16 cellular contexts compared by ENCODE assay signal in the genomic region with DNA sequence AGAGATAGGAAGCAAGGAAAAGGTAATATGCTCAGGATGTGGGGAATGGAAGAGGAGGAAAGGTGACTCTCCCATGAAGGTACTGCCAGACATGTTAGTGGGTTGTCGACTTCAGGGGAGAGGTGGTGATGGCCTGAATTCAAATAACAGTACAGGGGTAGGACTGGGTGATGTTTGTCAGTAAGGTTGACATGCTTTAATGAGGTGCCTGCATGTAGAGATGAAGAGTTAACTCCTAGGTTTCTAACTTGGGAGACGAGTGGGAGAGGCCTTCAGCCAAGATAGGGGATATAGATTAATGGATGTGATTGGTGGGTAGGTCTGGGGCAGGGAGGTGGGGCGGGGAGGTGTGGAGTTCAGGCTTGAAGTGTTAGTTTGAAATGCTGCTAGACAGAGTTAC. TPM values are rescaled to one million over a fixed set of nuclear protein-coding genes. Genes with fewer than 3 reads are reported as not detected.
DNase-seq lines count a peak whose midpoint lies in the region; ATAC-seq, FAIRE-seq and TF ChIP-seq lines count a peak whose summit lies in the region.
"Had no signal": no experiment of that assay in that cellular context is flagged by ENCODE, and none has a peak within 500 bp of the region (broad histone marks: within the 10 kb centered on the region; RNA-seq: fewer than 3 reads in every experiment).

No MANE protein-coding gene starts in this region.

- H2AFZ ChIP-seq in K562 (ENCODE audit: low read depth, low read length) = no peak overlapping the region
- no peak overlapping the region for H2AFZ ChIP-seq in neural progenitor cell (replicated peaks)
- H2AFZ ChIP-seq: GM23248 had no signal

- no peaks in the 10 kb centered on the region for H3K27me3 Mint-ChIP-seq in activated CD4-positive, alpha-beta T cell treated with anti-CD3 and anti-CD28 coated beads, Interleukin-2, amount 10 ng/mL, durations not matched to agents 7 days and 5 days
- H3K27me3 Mint-ChIP-seq in neural progenitor cell (ENCODE audit: insufficient read depth, low read depth) = no peaks in the 10 kb centered on the region

- H3K27ac ChIP-seq in K562 (ENCODE audit: extremely low read depth, low read depth, low read length) (peak overlapping the region; percentile 11; the same call in 1 of the 3 replicates), neural progenitor cell (no peak overlapping the region)
- H3K27ac ChIP-seq: GM23248, SJCRH30, uterus, WERI-Rb-1 had no signal

- peak; percentile 44 for ATAC-seq in K562
- no peak for ATAC-seq in HG03571 (IDR thresholded peaks at IDR 0.05; ENCODE audit: unreplicated experiment)
- ATAC-seq: left ventricle myocardium superior had no signal

- no TSS peak for BruUV-seq in K562 (replicated peaks; lab: Mats Ljungman, UMichigan)

- peaks cover 29% of the 10 kb centered on the region; the same call in 2 of the 3 replicates for H3K36me3 ChIP-seq in K562 (ENCODE audit: control insufficient read depth, insufficient read depth, low read length)
- H3K36me3 ChIP-seq in neural progenitor cell = peaks cover 5% of the 10 kb centered on the region
- H3K36me3 ChIP-seq: SJCRH30, uterus, WERI-Rb-1 had no signal

- H3K9me3 ChIP-seq in K562 (replicated peaks; ENCODE audit: control insufficient read depth, insufficient read depth, low read depth, low read length) = no peaks in the 10 kb centered on the region
- H3K9me3 ChIP-seq in neural progenitor cell (ENCODE audit: low read depth) = no peaks in the 10 kb centered on the region
- H3K9me3 ChIP-seq: SJCRH30, uterus had no signal

- H3K4me1 ChIP-seq in K562 (replicated peaks in 1 of 2; ENCODE audit: control insufficient read depth in 2 of 2, insufficient read depth in 2 of 2, low read length in 2 of 2) = peaks cover 9 to 41% of the 10 kb centered on the region in 2 experiments
- peaks cover 5% of the 10 kb centered on the region for H3K4me1 ChIP-seq in neural progenitor cell
- H3K4me1 ChIP-seq: SJCRH30 had no signal

- TF ChIP-seq CTCF in K562 (IDR thresholded peaks at IDR 0.05 in 2 of 3, conservative IDR thresholded peaks at IDR 0.05 in 1 of 3; ENCODE audit: insufficient read depth in 2 of 3, low read depth in 1 of 3, low read length in 3 of 3) (no peak), neural progenitor cell (IDR thresholded peaks at IDR 0.05) (no peak)

- TF ChIP-seq EP300 in K562 (IDR thresholded peaks at IDR 0.05; ENCODE audit: low read length) = no peak; the same call in 1 of the 2 replicates

- DNase-seq in activated CD4-positive, alpha-beta T cell treated with anti-CD3 and anti-CD28 coated beads, Interleukin-2, amount 10 ng/mL, durations not matched to agents 7 days and 5 days = no peak
- DNase-seq in activated CD4-positive, alpha-beta T cell treated with anti-CD3 and anti-CD28 coated beads for 1 hour = no peak
- DNase-seq in OCI-M1 (lab: John Stamatoyannopoulos, UW) (peak; percentile 24), K562 (ENCODE audit: extremely low read depth in 1 of 4, low spot score in 3 of 4) (peak; percentile 28 to 74 (median 50)), neural progenitor cell (ENCODE audit: low spot score) (no peak), NCI-H1694 (lab: John Stamatoyannopoulos, UW) (no peak), HT-29 (ENCODE audit: low spot score) (no peak)
- DNase-seq: GM23248; left ventricle myocardium superior; NCI-H2171; NK-92 treated with Interleukin-12 subunit alpha and Interleukin-12 subunit beta, amount 100 ng/mL, for 24 hours; SJCRH30; stimulated activated naive CD4-positive, alpha-beta T cell; uterus; WERI-Rb-1 had no signal

- H3K27ac Mint-ChIP-seq in activated CD4-positive, alpha-beta T cell treated with anti-CD3 and anti-CD28 coated beads, Interleukin-2, amount 10 ng/mL, durations not matched to agents 7 days and 5 days = no peak overlapping the region
- no peak overlapping the region for H3K27ac Mint-ChIP-seq in neural progenitor cell

- no peaks in the 10 kb centered on the region for H3K9me1 ChIP-seq in K562 (ENCODE audit: control insufficient read depth, insufficient read depth, low read length)

- no peak for TF ChIP-seq POLR2A in K562 (conservative IDR thresholded peaks at IDR 0.05)

- POLR2A ChIA-PET in activated CD4-positive, alpha-beta T cell treated with anti-CD3 and anti-CD28 coated beads, Interleukin-2, amount 10 ng/mL, durations not matched to agents 7 days and 5 days (lab: Charles Lee) = no interaction called here
- POLR2A ChIA-PET in K562 (lab: Yijun Ruan, JAX) = interaction anchor here (0.6 to 1.9 kb wide), 5 partner anchors 16 to 970 kb away, joined by 3 to 6 read pairs (median 3); no protein-coding TSS in a partner anchor

- in situ Hi-C loops in K562 (cut with MboI) = no loop called here

- H3K4me2 ChIP-seq in K562 (ENCODE audit: insufficient read depth, low read length) (peak overlapping the region; percentile 58), neural progenitor cell (no peak overlapping the region)

- peaks cover 10% of the 10 kb centered on the region for H3K36me3 Mint-ChIP-seq in activated CD4-positive, alpha-beta T cell treated with anti-CD3 and anti-CD28 coated beads, Interleukin-2, amount 10 ng/mL, durations not matched to agents 7 days and 5 days (ENCODE audit: low read depth)
- H3K36me3 Mint-ChIP-seq in neural progenitor cell = peaks cover 3% of the 10 kb centered on the region

- H3K9ac ChIP-seq in K562 (ENCODE audit: insufficient read depth in 1 of 2, low read depth in 2 of 2, low read length in 2 of 2) (no peak overlapping the region), neural progenitor cell (no peak overlapping the region)
- H3K9ac ChIP-seq: GM23248 had no signal

- 0% methylated on average over 3 of the region's 3 CpGs for WGBS in K562 (ENCODE audit: insufficient coverage, low coverage, missing lambda C conversion rate)

- intact Hi-C loops in K562 (cut with micrococcal nuclease) = loop anchor here (10.0 kb wide), 1 partner anchor 824 kb away; a partner anchor contains a TSS

- H4K20me1 ChIP-seq in K562 (replicated peaks; ENCODE audit: control insufficient read depth, insufficient read depth, low read length) (peaks cover 10% of the 10 kb centered on the region; the same call in 1 of the 2 replicates), neural progenitor cell (ENCODE audit: low read depth) (peaks cover 28% of the 10 kb centered on the region)

- H3K4me1 Mint-ChIP-seq in activated CD4-positive, alpha-beta T cell treated with anti-CD3 and anti-CD28 coated beads, Interleukin-2, amount 10 ng/mL, durations not matched to agents 7 days and 5 days = peaks cover 54% of the 10 kb centered on the region
- H3K4me1 Mint-ChIP-seq in neural progenitor cell = peaks cover 25% of the 10 kb centered on the region

- FAIRE-seq in K562 (lab: Jason Lieb, UNC) = no peak

- H3K4me3 ChIP-seq in K562 = no peak overlapping the region; the same call in 1 of the 2 replicates
- no peak overlapping the region for H3K4me3 ChIP-seq in neural progenitor cell
- H3K4me3 ChIP-seq: GM23248, SJCRH30, uterus had no signal

- TF ChIP-seq RAD21 in K562 (CRISPR knock-in tag; conservative IDR thresholded peaks at IDR 0.05 in 1 of 2, IDR thresholded peaks at IDR 0.05 in 1 of 2) = no peak

- CTCF ChIA-PET in activated CD4-positive, alpha-beta T cell treated with anti-CD3 and anti-CD28 coated beads, Interleukin-2, amount 10 ng/mL, durations not matched to agents 7 days and 5 days (lab: Charles Lee) = no interaction called here
- CTCF ChIA-PET in K562 (lab: Yijun Ruan, JAX; ENCODE audit: low intra/inter-chr PET ratio) = no interaction called here

- H3K9me3 Mint-ChIP-seq in activated CD4-positive, alpha-beta T cell treated with anti-CD3 and anti-CD28 coated beads, Interleukin-2, amount 10 ng/mL, durations not matched to agents 7 days and 5 days = no peaks in the 10 kb centered on the region
- H3K9me3 Mint-ChIP-seq in neural progenitor cell = no peaks in the 10 kb centered on the region

- H3K79me2 ChIP-seq in K562 (ENCODE audit: control insufficient read depth, insufficient read depth, low read length) = peaks cover 72% of the 10 kb centered on the region
- peaks cover 71% of the 10 kb centered on the region for H3K79me2 ChIP-seq in neural progenitor cell (ENCODE audit: low read depth)

- H3K4me3 Mint-ChIP-seq in activated CD4-positive, alpha-beta T cell treated with anti-CD3 and anti-CD28 coated beads, Interleukin-2, amount 10 ng/mL, durations not matched to agents 7 days and 5 days = peak overlapping the region; percentile 13
- peak overlapping the region; percentile 9 for H3K4me3 Mint-ChIP-seq in neural progenitor cell

- peaks cover 9% of the 10 kb centered on the region for H3F3A ChIP-seq in neural progenitor cell (ENCODE audit: low read depth)

- H3K27me3 ChIP-seq in K562 (ENCODE audit: control insufficient read depth in 2 of 2, insufficient read depth in 2 of 2, low read length in 2 of 2) (no peaks in the 10 kb centered on the region), neural progenitor cell (no peaks in the 10 kb centered on the region)
- H3K27me3 ChIP-seq: SJCRH30, uterus had no signal

TF ChIP-seq in K562, 482 proteins besides CTCF, POLR2A, EP300 and RAD21 (continues in another document):
- TF ChIP-seq JUND (IDR thresholded peaks at IDR 0.05; ENCODE audit: borderline replicate concordance, low read depth, low read length) = 0 out of 2 replicates have a peak, but pooled peaks have one; percentile 8
- TF ChIP-seq JUND (tag; IDR thresholded peaks at IDR 0.05; ENCODE audit: borderline replicate concordance, low read depth, low read length) = no peak

RNA-seq across cellular contexts. Expression of a gene that starts 2.6 kb away (rescaled TPM):
- 10 to 100 TPM; 26.6 to 32.1 TPM for total RNA-seq in activated CD4-positive, alpha-beta T cell treated with anti-CD3 and anti-CD28 coated beads, Interleukin-2, amount 10 ng/mL, durations not matched to agents 7 days and 5 days
- total RNA-seq in K562 (2011; cell fraction: chromatin; rRNA removed; ENCODE audit: low replicate concordance) = 31.3 and 105 TPM in 2 replicates
- 23.2 and 26.1 TPM in 2 replicates for total RNA-seq in K562 (2011; cell fraction: nucleolus; rRNA removed)
- total RNA-seq in K562 (2011; cell fraction: nucleoplasm; rRNA removed) = 51.0 and 88.7 TPM in 2 replicates
- 31.6 and 37.1 TPM in 2 replicates for total RNA-seq in K562 (2014; rRNA removed)
- 63.3 and 71.6 TPM in 2 replicates for total RNA-seq in K562 (2014; rRNA removed; fragmentation: Illumina TruSeq; extraction: Trizol)
- total RNA-seq in K562 (2015; rRNA removed; fragmentation: Illumina TruSeq; extraction: Trizol) = 55.1 and 61.7 TPM in 2 replicates
- 42.9 and 45.8 TPM in 2 replicates for total RNA-seq in K562 (2021)
- polyA plus RNA-seq in K562 (2011; rRNA removed) = 47.3 and 55.3 TPM in 2 replicates
- 8.8 and 19.0 TPM in 2 replicates for polyA plus RNA-seq in K562 (2011; cell fraction: cytosol; rRNA removed)
- polyA plus RNA-seq in K562 (2011; cell fraction: nucleus; rRNA removed) = 21.9 and 29.5 TPM in 2 replicates
- 23.2 and 27.2 TPM in 2 replicates for polyA plus RNA-seq in K562 (2012)
- polyA plus RNA-seq in K562 (2014; fragmentation: Illumina TruSeq; extraction: Trizol) = 34.3 and 38.2 TPM in 2 replicates
- 10 to 100 TPM; 50.9 to 52.4 TPM for polyA plus RNA-seq in K562 (2014; fragmentation: Nextera tagmentation; extraction: Ambion mirVana)
- polyA plus RNA-seq in K562 (2014; rRNA removed) = 38.6 and 39.9 TPM in 2 replicates
- polyA minus RNA-seq in K562 (2011; rRNA and poly(A)+ RNA removed) = 38.5 and 44.8 TPM in 2 replicates
- 15.2 and 21.4 TPM in 2 replicates for polyA minus RNA-seq in K562 (2011; cell fraction: cytosol; rRNA and poly(A)+ RNA removed)
- 21.9 and 35.9 TPM in 2 replicates for polyA minus RNA-seq in K562 (2011; cell fraction: nucleus; rRNA and poly(A)+ RNA removed)
- total RNA-seq in neural progenitor cell (ENCODE audit: low replicate concordance) = 30.1 and 56.6 TPM in 2 replicates
- 20.2 TPM in 2 replicates for total RNA-seq in HT-29 (2014; rRNA removed; shearing (Covaris generic))

Comparison
In these comparisons a context has a peak if more than half of its experiments do, and no peak if none do; other contexts are left out.
1. DNase-seq: peak in OCI-M1 (single experiment) and K562 (4 of 4); none in activated CD4-positive, alpha-beta T cell treated with anti-CD3 and anti-CD28 coated beads, Interleukin-2, amount 10 ng/mL, durations not matched to agents 7 days and 5 days (single experiment), activated CD4-positive, alpha-beta T cell treated with anti-CD3 and anti-CD28 coated beads for 1 hour (single experiment), neural progenitor cell (single experiment), NCI-H1694 (single experiment) and HT-29 (single experiment).